Comparison of ENCODE assay signal across 8 cellular contexts in the genomic region with DNA sequence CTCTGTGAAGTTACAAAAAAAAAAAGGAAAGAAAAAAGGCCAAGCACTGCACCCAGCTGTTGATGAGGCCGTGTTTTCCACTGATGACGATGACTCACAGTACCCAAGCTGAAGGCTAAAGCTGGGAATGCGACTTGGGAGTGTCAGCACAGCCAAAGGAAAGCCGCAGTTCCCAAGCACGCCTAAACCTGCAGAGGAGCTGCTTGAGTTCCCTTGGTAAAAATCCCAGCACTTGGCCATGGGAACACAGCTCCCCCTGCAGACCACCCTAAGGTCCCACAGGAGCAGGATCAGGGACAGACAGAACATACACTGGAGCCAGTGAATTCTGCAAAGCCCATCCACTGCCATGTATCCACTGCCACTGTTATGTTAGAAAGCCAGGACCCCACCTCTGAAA. TPM values are rescaled to one million over a fixed set of nuclear protein-coding genes. Genes with fewer than 3 reads are reported as not detected.
A peak's percentile ranks its signal among the peaks of the same experiment; 100 is the strongest.
DNase-seq lines count a peak whose midpoint lies in the region; ATAC-seq, FAIRE-seq and TF ChIP-seq lines count a peak whose summit lies in the region.

No MANE protein-coding gene starts in this region.

- TF ChIP-seq EP300 in K562 (IDR thresholded peaks at IDR 0.05; ENCODE audit: low read length) (no peak), transverse colon (IDR thresholded peaks at IDR 0.05; ENCODE audit: low read depth) (no peak)

- intact Hi-C loops in K562 (cut with micrococcal nuclease): loop anchor here (1.0 kb wide), 1 partner anchor 213 kb away; no protein-coding TSS in a partner anchor
- intact Hi-C loops in transverse colon (cut with DNase I; ENCODE audit: low total_unique reads): no loop called here

- H3K9me2 ChIP-seq in MM.1S (replicated peaks; ENCODE audit: insufficient read depth, low read length): no peaks in the 10 kb centered on the region

- BruUV-seq in K562 (replicated peaks; lab: Mats Ljungman, UMichigan): no TSS peak

- peak in 1 of 2 experiments; percentile 62; a peak in 2 of 4 replicates for TF ChIP-seq RAD21 in K562 (CRISPR knock-in tag; conservative IDR thresholded peaks at IDR 0.05 in 1 of 2, IDR thresholded peaks at IDR 0.05 in 1 of 2)

- H3K9me3 ChIP-seq in MM.1S (replicated peaks; ENCODE audit: insufficient read depth, low read length) (no peaks in the 10 kb centered on the region), K562 (replicated peaks; ENCODE audit: control insufficient read depth, insufficient read depth, low read depth, low read length) (no peaks in the 10 kb centered on the region), transverse colon (no peaks in the 10 kb centered on the region)

- H3K79me2 ChIP-seq in MM.1S (ENCODE audit: low read length) (no peaks in the 10 kb centered on the region), K562 (ENCODE audit: control insufficient read depth, insufficient read depth, low read length) (no peaks in the 10 kb centered on the region)

- TF ChIP-seq POLR2A in K562 (conservative IDR thresholded peaks at IDR 0.05): no peak
- TF ChIP-seq POLR2A in transverse colon (IDR thresholded peaks at IDR 0.05): no peak

- H3K4me1 ChIP-seq in MM.1S (ENCODE audit: low read length) (no peaks in the 10 kb centered on the region), K562 (replicated peaks in 1 of 2; ENCODE audit: control insufficient read depth in 2 of 2, insufficient read depth in 2 of 2, low read length in 2 of 2) (no peaks in the 10 kb centered on the region), transverse colon (no peaks in the 10 kb centered on the region)

- POLR2A ChIA-PET in K562 (lab: Yijun Ruan, JAX): interaction anchor here (0.6 to 1.6 kb wide), 4 partner anchors 8 to 142 kb away, joined by 3 to 5 read pairs (median 3); no protein-coding TSS in a partner anchor

- H3F3A ChIP-seq in MM.1S (ENCODE audit: insufficient read depth, low read length): no peaks in the 10 kb centered on the region

- H3K4me3 ChIP-seq in MM.1S (ENCODE audit: low read length) (no peak overlapping the region), K562 (no peak overlapping the region), transverse colon (no peak overlapping the region)

- TF ChIP-seq CTCF in MM.1S (IDR thresholded peaks at IDR 0.05; ENCODE audit: low read length) (peak; percentile 47), K562 (IDR thresholded peaks at IDR 0.05 in 2 of 3, conservative IDR thresholded peaks at IDR 0.05 in 1 of 3; ENCODE audit: insufficient read depth in 2 of 3, low read depth in 1 of 3, low read length in 3 of 3) (peak; percentile 63 to 73 (median 71)), transverse colon (IDR thresholded peaks at IDR 0.05) (peak in 4 of 5 experiments; percentile 18 to 27 (median 23))

- no peaks in the 10 kb centered on the region for H3K9me1 ChIP-seq in K562 (ENCODE audit: control insufficient read depth, insufficient read depth, low read length)

- H2AFZ ChIP-seq in MM.1S (ENCODE audit: low read length): no peak overlapping the region
- no peak overlapping the region for H2AFZ ChIP-seq in K562 (ENCODE audit: low read depth, low read length)

- H3K9ac ChIP-seq in MM.1S (ENCODE audit: low read length) (no peak overlapping the region), K562 (ENCODE audit: insufficient read depth in 1 of 2, low read depth in 2 of 2, low read length in 2 of 2) (no peak overlapping the region)

- ATAC-seq in K562: peak; percentile 87
- no peak for ATAC-seq in GM19397 (IDR thresholded peaks at IDR 0.05; ENCODE audit: unreplicated experiment)
- ATAC-seq in GM21360 (IDR thresholded peaks at IDR 0.05; ENCODE audit: unreplicated experiment): no peak

- peak; percentile 64 for FAIRE-seq in K562 (lab: Jason Lieb, UNC)

- DNase-seq in Daoy (ENCODE audit: low read depth) (peak; percentile 67), MM.1S (no peak), K562 (ENCODE audit: extremely low read depth in 1 of 4, low spot score in 3 of 4) (peak; percentile 50 to 58 (median 51)), iris pigment epithelial cell (ENCODE audit: low read depth) (peak; percentile 68), transverse colon (peak; percentile 10)
- no peak for DNase-seq in stimulated activated CD4-positive, alpha-beta T cell treated with anti-CD3 and anti-CD28 coated beads, Interleukin-4, amount 100 ng/mL, for 1 hour

- no peaks in the 10 kb centered on the region for H3K27me3 ChIP-seq in MM.1S (replicated peaks; ENCODE audit: insufficient read depth, low read length)
- no peaks in the 10 kb centered on the region for H3K27me3 ChIP-seq in K562 (ENCODE audit: control insufficient read depth in 2 of 2, insufficient read depth in 2 of 2, low read length in 2 of 2)
- H3K27me3 ChIP-seq in transverse colon: no peaks in the 10 kb centered on the region

- CTCF ChIA-PET in K562 (lab: Yijun Ruan, JAX; ENCODE audit: low intra/inter-chr PET ratio): interaction anchor here (0.7 to 2.0 kb wide), 6 partner anchors 11 to 243 kb away, joined by 3 to 5 read pairs (median 4); no protein-coding TSS in a partner anchor

- H4K20me1 ChIP-seq in MM.1S (ENCODE audit: insufficient read depth, low read length) (no peaks in the 10 kb centered on the region), K562 (replicated peaks; ENCODE audit: control insufficient read depth, insufficient read depth, low read length) (no peaks in the 10 kb centered on the region; the same call in none of the 2 replicates)

- WGBS in K562 (ENCODE audit: insufficient coverage, low coverage, missing lambda C conversion rate): 51% methylated on average over 5 of the region's 5 CpGs
- WGBS in transverse colon (ENCODE audit: low coverage in 1 of 2), 2 donors: 52 to 69% methylated on average over 5 of the region's 5 CpGs

- in situ Hi-C loops in K562 (cut with MboI): no loop called here
- in situ Hi-C loops in transverse colon (cut with MboI; ENCODE audit: low pct_ligation_motif_present in 1 of 4, low pct_unique_long_range_greater_than_20kb in 1 of 4, low sequenced_read_pairs in 3 of 4): loop anchor here in 3 of 4 donors (10.0 kb wide), 2 partner anchors 218 to 378 kb away; no protein-coding TSS in a partner anchor

- no peak overlapping the region for H3K27ac ChIP-seq in MM.1S (ENCODE audit: low read length)
- no peak overlapping the region for H3K27ac ChIP-seq in K562 (ENCODE audit: extremely low read depth, low read depth, low read length)
- H3K27ac ChIP-seq in transverse colon: no peak overlapping the region

- H3K36me3 ChIP-seq in MM.1S (replicated peaks; ENCODE audit: insufficient read depth, low read length) (no peaks in the 10 kb centered on the region), K562 (ENCODE audit: control insufficient read depth, insufficient read depth, low read length) (no peaks in the 10 kb centered on the region; the same call in 2 of the 3 replicates), transverse colon (peaks cover 0 to 12% (median 5%) of the 10 kb centered on the region in 4 donors)

- H3K4me2 ChIP-seq in MM.1S (ENCODE audit: low read depth, low read length) (no peak overlapping the region), K562 (ENCODE audit: insufficient read depth, low read length) (no peak overlapping the region)

TF ChIP-seq in K562, 482 proteins besides CTCF, POLR2A, EP300 and RAD21:
- TF ChIP-seq, protein P1, sequence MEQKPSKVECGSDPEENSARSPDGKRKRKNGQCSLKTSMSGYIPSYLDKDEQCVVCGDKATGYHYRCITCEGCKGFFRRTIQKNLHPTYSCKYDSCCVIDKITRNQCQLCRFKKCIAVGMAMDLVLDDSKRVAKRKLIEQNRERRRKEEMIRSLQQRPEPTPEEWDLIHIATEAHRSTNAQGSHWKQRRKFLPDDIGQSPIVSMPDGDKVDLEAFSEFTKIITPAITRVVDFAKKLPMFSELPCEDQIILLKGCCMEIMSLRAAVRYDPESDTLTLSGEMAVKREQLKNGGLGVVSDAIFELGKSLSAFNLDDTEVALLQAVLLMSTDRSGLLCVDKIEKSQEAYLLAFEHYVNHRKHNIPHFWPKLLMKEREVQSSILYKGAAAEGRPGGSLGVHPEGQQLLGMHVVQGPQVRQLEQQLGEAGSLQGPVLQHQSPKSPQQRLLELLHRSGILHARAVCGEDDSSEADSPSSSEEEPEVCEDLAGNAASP (IDR thresholded peaks at IDR 0.05): no peak
- TF ChIP-seq SMC3 (conservative IDR thresholded peaks at IDR 0.05; ENCODE audit: insufficient read depth, low read depth, low read length): peak; percentile 44; the same call in 1 of the 2 replicates

RNA-seq across cellular contexts. Expression of a gene that starts 39.9 kb away (rescaled TPM):
- total RNA-seq in Daoy (2014; rRNA removed; shearing (Covaris generic)): 12.7 and 31.7 TPM in 2 replicates
- total RNA-seq in K562 (2011; cell fraction: chromatin; rRNA removed; ENCODE audit: low replicate concordance): 39.9 and 64.0 TPM in 2 replicates
- total RNA-seq in K562 (2011; cell fraction: nucleolus; rRNA removed): 20.0 and 23.5 TPM in 2 replicates
- 23.7 and 32.1 TPM in 2 replicates for total RNA-seq in K562 (2011; cell fraction: nucleoplasm; rRNA removed)
- total RNA-seq in K562 (2014; rRNA removed) (17.4 and 25.1 TPM in 2 replicates), K562 (2014; rRNA removed; fragmentation: Illumina TruSeq; extraction: Trizol) (25.6 and 30.4 TPM in 2 replicates), K562 (2015; rRNA removed; fragmentation: Illumina TruSeq; extraction: Trizol) (21.1 and 23.1 TPM in 2 replicates), K562 (2021) (28.0 and 31.4 TPM in 2 replicates), transverse colon (10 to 100 TPM; 11.6 to 28.9 (median 19.1) TPM)
- polyA plus RNA-seq in K562 (2011; rRNA removed) (16.1 and 19.2 TPM in 2 replicates), K562 (2014; fragmentation: Illumina TruSeq; extraction: Trizol) (19.9 and 23.2 TPM in 2 replicates), K562 (2014; fragmentation: Nextera tagmentation; extraction: Ambion mirVana) (10 to 100 TPM; 10.2 to 20.4 TPM), K562 (2014; rRNA removed) (14.1 and 15.3 TPM in 2 replicates)
- polyA plus RNA-seq in K562 (2011; cell fraction: cytosol; rRNA removed): 13.6 and 16.2 TPM in 2 replicates
- polyA plus RNA-seq in K562 (2011; cell fraction: nucleus; rRNA removed): 14.1 and 20.3 TPM in 2 replicates
- polyA plus RNA-seq in K562 (2012): 28.4 and 48.0 TPM in 2 replicates
- 39.8 and 45.0 TPM in 2 replicates for polyA minus RNA-seq in K562 (2011; rRNA and poly(A)+ RNA removed)
- 7.5 and 13.9 TPM in 2 replicates for polyA minus RNA-seq in K562 (2011; cell fraction: cytosol; rRNA and poly(A)+ RNA removed)
- polyA minus RNA-seq in K562 (2011; cell fraction: nucleus; rRNA and poly(A)+ RNA removed): 20.9 and 24.0 TPM in 2 replicates

Comparison
In these comparisons a context has a peak if more than half of its experiments do, and no peak if none do; other contexts are left out.
1. DNase-seq: peak in Daoy (single experiment), K562 (4 of 4), iris pigment epithelial cell (single experiment) and transverse colon (single experiment); none in MM.1S (single experiment) and stimulated activated CD4-positive, alpha-beta T cell treated with anti-CD3 and anti-CD28 coated beads, Interleukin-4, amount 100 ng/mL, for 1 hour (single experiment).
2. Peak in every context shown above with its lines, with median percentiles within 50 percentile points of each other: CTCF ChIP-seq.